In genomic region chr15:31803388-31803884, GRCh38 we compare ENCODE assay signal across 26 cellular contexts.
DNase-seq lines count a peak whose midpoint lies in the region; ATAC-seq lines count a peak whose summit lies in the region.
"Had no signal": no experiment of that assay in that cellular context is flagged by ENCODE, and none has a peak within 500 bp of the region (broad histone marks: within the 10 kb centered on the region; RNA-seq: fewer than 3 reads in every experiment).

No MANE protein-coding gene starts in this region.

- H3K4me1 Mint-ChIP-seq in activated naive CD8-positive, alpha-beta T cell treated with anti-CD3 and anti-CD28 coated beads, Interleukin-2, amount 50 U/mL, for 24 hours, result no peaks in the 10 kb centered on the region
- no peaks in the 10 kb centered on the region for H3K4me1 Mint-ChIP-seq in stimulated activated effector memory CD8-positive, alpha-beta T cell treated with anti-CD3 and anti-CD28 coated beads, Interleukin-12 subunit alpha, Interleukin-12 subunit beta, amount 100 ng/mL, for 72 hours
- H3K4me1 Mint-ChIP-seq: activated B cell treated with CpG ODN at 0.5 μM for 24 hours had no signal

- no peaks in the 10 kb centered on the region for H3K36me3 Mint-ChIP-seq in activated naive CD8-positive, alpha-beta T cell treated with anti-CD3 and anti-CD28 coated beads, Interleukin-2, amount 50 U/mL, for 24 hours (ENCODE audit: low read depth)
- H3K36me3 Mint-ChIP-seq in stimulated activated effector memory CD8-positive, alpha-beta T cell treated with anti-CD3 and anti-CD28 coated beads, Interleukin-12 subunit alpha, Interleukin-12 subunit beta, amount 100 ng/mL, for 72 hours, result no peaks in the 10 kb centered on the region

- no peaks in the 10 kb centered on the region for H3K9me3 Mint-ChIP-seq in activated naive CD8-positive, alpha-beta T cell treated with anti-CD3 and anti-CD28 coated beads, Interleukin-2, amount 50 U/mL, for 24 hours
- no peaks in the 10 kb centered on the region for H3K9me3 Mint-ChIP-seq in stimulated activated effector memory CD8-positive, alpha-beta T cell treated with anti-CD3 and anti-CD28 coated beads, Interleukin-12 subunit alpha, Interleukin-12 subunit beta, amount 100 ng/mL, for 72 hours
- H3K9me3 Mint-ChIP-seq: activated B cell treated with CpG ODN at 0.5 μM for 24 hours; activated naive CD4-positive, alpha-beta T cell treated with anti-CD3 and anti-CD28 coated beads for 36 hours; nephron progenitor cell; stimulated activated naive CD8-positive, alpha-beta T cell treated with anti-CD3 and anti-CD28 coated beads, Interleukin-15, Interleukin-2, amounts not matched to agents 100 ng/mL and 50 ng/mL, for 24 hours had no signal

- no peak overlapping the region for H3K4me3 Mint-ChIP-seq in activated naive CD8-positive, alpha-beta T cell treated with anti-CD3 and anti-CD28 coated beads, Interleukin-2, amount 50 U/mL, for 24 hours
- H3K4me3 Mint-ChIP-seq in stimulated activated effector memory CD8-positive, alpha-beta T cell treated with anti-CD3 and anti-CD28 coated beads, Interleukin-12 subunit alpha, Interleukin-12 subunit beta, amount 100 ng/mL, for 72 hours, result no peak overlapping the region
- H3K4me3 Mint-ChIP-seq: activated B cell treated with CpG ODN at 0.5 μM for 24 hours; activated naive CD4-positive, alpha-beta T cell treated with anti-CD3 and anti-CD28 coated beads for 36 hours; nephron progenitor cell; stimulated activated naive CD8-positive, alpha-beta T cell treated with anti-CD3 and anti-CD28 coated beads, Interleukin-15, Interleukin-2, amounts not matched to agents 100 ng/mL and 50 ng/mL, for 24 hours had no signal

- ATAC-seq in activated CD4-positive, CD25-positive, alpha-beta regulatory T cell treated with anti-CD3 and anti-CD28 coated beads, Interleukin-2, amount 50 U/mL, for 24 hours, result peak; percentile 24 to 45
- peak; percentile 74 for ATAC-seq in activated naive CD8-positive, alpha-beta T cell treated with anti-CD3 and anti-CD28 coated beads, Interleukin-2, amount 50 U/mL, for 24 hours
- peak; percentile 62 for ATAC-seq in stimulated activated effector memory CD8-positive, alpha-beta T cell treated with anti-CD3 and anti-CD28 coated beads, Interleukin-12 subunit alpha, Interleukin-12 subunit beta, amount 100 ng/mL, for 72 hours

- H3K27me3 Mint-ChIP-seq in activated naive CD8-positive, alpha-beta T cell treated with anti-CD3 and anti-CD28 coated beads, Interleukin-2, amount 50 U/mL, for 24 hours, result no peaks in the 10 kb centered on the region
- H3K27me3 Mint-ChIP-seq: stimulated activated naive CD8-positive, alpha-beta T cell treated with anti-CD3 and anti-CD28 coated beads, Interleukin-15, Interleukin-2, amounts not matched to agents 100 ng/mL and 50 ng/mL, for 24 hours had no signal

- H3K27ac Mint-ChIP-seq in activated naive CD8-positive, alpha-beta T cell treated with anti-CD3 and anti-CD28 coated beads, Interleukin-2, amount 50 U/mL, for 24 hours, result no peak overlapping the region
- no peak overlapping the region for H3K27ac Mint-ChIP-seq in stimulated activated effector memory CD8-positive, alpha-beta T cell treated with anti-CD3 and anti-CD28 coated beads, Interleukin-12 subunit alpha, Interleukin-12 subunit beta, amount 100 ng/mL, for 72 hours
- H3K27ac Mint-ChIP-seq: activated B cell treated with CpG ODN at 0.5 μM for 24 hours; activated naive CD4-positive, alpha-beta T cell treated with anti-CD3 and anti-CD28 coated beads for 36 hours; stimulated activated naive CD8-positive, alpha-beta T cell treated with anti-CD3 and anti-CD28 coated beads, Interleukin-15, Interleukin-2, amounts not matched to agents 100 ng/mL and 50 ng/mL, for 24 hours had no signal

- no peak for DNase-seq in activated CD4-positive, CD25-positive, alpha-beta regulatory T cell treated with anti-CD3 and anti-CD28 coated beads, Interleukin-2, amount 50 U/mL, for 72 hours
- peak; percentile 7 for DNase-seq in stimulated activated CD4-positive, alpha-beta T cell treated with anti-CD3 and anti-CD28 coated beads, Interleukin-15, amount 100 ng/mL, for 24 hours
- no peak for DNase-seq in stimulated activated CD4-positive, alpha-beta T cell treated with anti-CD3 and anti-CD28 coated beads, Interleukin-4, amount 100 ng/mL, for 4 hours
- no peak for DNase-seq in activated naive CD8-positive, alpha-beta T cell treated with anti-CD3 and anti-CD28 coated beads, Interleukin-2, amount 50 U/mL, for 24 hours
- no peak for DNase-seq in stimulated activated effector memory CD8-positive, alpha-beta T cell treated with anti-CD3 and anti-CD28 coated beads, Interleukin-12 subunit alpha, Interleukin-12 subunit beta, amount 100 ng/mL, for 72 hours (ENCODE audit: low spot score in 2 of 2)
- DNase-seq in NCI-H1436 treated with DMSO at 0.1 percent for 48 hours (lab: John Stamatoyannopoulos, UW) (no peak), NCI-H187 treated with DMSO at 0.1 percent for 48 hours (lab: John Stamatoyannopoulos, UW) (no peak)
- DNase-seq: 8988T; activated B cell treated with CpG ODN at 0.5 μM for 24 hours; activated CD8-positive, alpha-beta memory T cell treated with anti-CD3 and anti-CD28 coated beads for 24 hours; activated naive CD4-positive, alpha-beta T cell treated with anti-CD3 and anti-CD28 coated beads for 36 hours; amygdala; C1 segment of cervical spinal cord; COR-L47; DMS79; effector CD8-positive, alpha-beta T cell; GDM1; left cardiac atrium; mammary epithelial cell; NCI-H1694; nephron progenitor cell; ovary; T-helper 1 cell; uterus had no signal
